ENCODE assay signal across 9 cellular contexts in the genomic region with DNA sequence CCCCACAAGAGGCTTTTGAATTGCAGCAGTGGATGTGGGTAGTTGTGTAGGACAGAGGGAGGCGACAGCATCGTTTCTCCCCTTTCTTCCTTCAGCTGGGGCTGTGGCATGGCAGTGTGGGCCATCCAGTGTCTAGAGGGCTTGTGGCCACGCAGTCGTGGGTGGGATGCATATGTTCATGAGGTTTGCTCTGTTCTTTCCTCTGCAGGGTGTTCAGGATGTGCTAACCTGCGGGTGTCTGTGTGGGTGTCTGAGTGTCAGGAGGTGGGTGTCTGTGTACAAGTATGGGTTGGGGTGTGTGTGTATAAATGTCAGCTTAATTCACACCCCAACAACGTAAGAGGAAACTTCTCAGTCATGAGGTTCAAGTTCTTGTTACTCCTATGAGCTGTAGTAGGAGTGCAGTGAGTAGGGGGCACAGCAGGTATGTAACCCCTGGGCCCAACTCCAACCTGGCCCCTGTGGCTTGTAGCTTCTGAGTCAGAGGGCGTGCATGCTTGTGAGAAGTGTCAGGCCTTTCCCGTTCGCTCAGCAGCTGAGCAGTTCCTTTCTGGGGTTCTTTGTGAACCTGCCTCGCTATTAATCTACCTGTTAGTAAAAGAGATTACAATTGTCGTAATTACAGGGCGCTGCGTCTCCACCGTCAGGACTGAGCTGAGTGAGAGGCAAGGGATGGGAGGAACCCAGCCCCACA. TPM values are rescaled to one million over a fixed set of nuclear protein-coding genes. Genes with fewer than 3 reads are reported as not detected.
DNase-seq lines count a peak whose midpoint lies in the region; ATAC-seq and TF ChIP-seq lines count a peak whose summit lies in the region.
"Had no signal": no experiment of that assay in that cellular context is flagged by ENCODE, and none has a peak within 500 bp of the region (broad histone marks: within the 10 kb centered on the region; RNA-seq: fewer than 3 reads in every experiment).

No MANE protein-coding gene starts in this region.

- H3K27ac ChIP-seq in RWPE1, result peak overlapping the region; percentile 58

- DNase-seq in EL (peak; percentile 63), RWPE1 (ENCODE audit: low spot score) (no peak), choroid plexus epithelial cell (ENCODE audit: low read depth) (peak; percentile 74), renal cortical epithelial cell (ENCODE audit: low read depth) (peak; percentile 13), NCI-H524 treated with DMSO at 0.1 percent for 48 hours (lab: John Stamatoyannopoulos, UW) (no peak), KG1 (lab: John Stamatoyannopoulos, UW) (no peak), NCI-H2196 (lab: John Stamatoyannopoulos, UW; ENCODE audit: unreplicated experiment) (no peak)
- DNase-seq: activated CD4-positive, alpha-beta memory T cell treated with anti-CD3 and anti-CD28 coated beads for 36 hours had no signal

- no peak for ATAC-seq in HG02973 (IDR thresholded peaks at IDR 0.05; ENCODE audit: unreplicated experiment)

- POLR2A ChIA-PET in RWPE1 (lab: Yijun Ruan, JAX; ENCODE audit: low non-redundant PET), result interaction anchor here (0.5 kb wide), 1 partner anchor 162 kb away, joined by 3 read pairs; no protein-coding TSS in a partner anchor

- TF ChIP-seq CTCF in RWPE1 (conservative IDR thresholded peaks at IDR 0.05; ENCODE audit: low read depth) (no peak), choroid plexus epithelial cell (conservative IDR thresholded peaks at IDR 0.05; ENCODE audit: low read depth, low read length) (no peak)

- H3K4me3 ChIP-seq in choroid plexus epithelial cell (ENCODE audit: low read depth, low read length), result no peak overlapping the region

- CTCF ChIA-PET in RWPE1 (lab: Yijun Ruan, JAX), result interaction anchor here (0.8 to 1.5 kb wide), 4 partner anchors 10 to 49 kb away, joined by 3 to 8 read pairs (median 4); no protein-coding TSS in a partner anchor

RNA-seq across cellular contexts. Expression of a gene that starts 49.0 kb away (rescaled TPM):
- total RNA-seq in renal cortical epithelial cell, result 10.1 and 40.7 TPM in 2 replicates

RNA-seq across cellular contexts. Expression of a gene that starts 58.4 kb away (rescaled TPM):
- total RNA-seq in renal cortical epithelial cell, result 0.20 and 1.7 TPM in 2 replicates

Comparison
In these comparisons a context has a peak if more than half of its experiments do, and no peak if none do; other contexts are left out.
1. DNase-seq: peak in EL (single experiment), choroid plexus epithelial cell (single experiment) and renal cortical epithelial cell (single experiment); none in RWPE1 (single experiment), NCI-H524 treated with DMSO at 0.1 percent for 48 hours (single experiment), KG1 (single experiment) and NCI-H2196 (single experiment).